In the genomic region with DNA sequence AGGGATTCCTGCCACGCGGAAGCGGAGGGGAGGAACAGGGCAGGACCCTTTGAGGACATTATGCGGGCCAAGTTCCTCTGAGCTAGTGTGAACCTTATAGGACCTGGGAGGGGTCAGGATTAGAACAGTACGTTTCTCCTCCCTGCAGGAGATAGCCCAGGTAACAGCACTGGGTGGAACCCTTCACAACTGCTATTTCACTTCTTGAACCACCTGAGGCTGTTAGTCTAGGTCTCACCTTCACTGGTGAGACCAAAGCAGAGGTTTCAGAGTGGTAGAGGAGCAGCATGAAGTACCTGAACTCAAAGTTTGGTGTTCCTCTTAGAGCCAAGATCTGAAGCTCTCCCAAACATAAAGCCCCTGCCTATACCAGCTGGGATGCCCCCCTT, we compare ENCODE assay signal across 8 cellular contexts. TPM values are rescaled to one million over a fixed set of nuclear protein-coding genes. Genes with fewer than 3 reads are reported as not detected.
DNase-seq lines count a peak whose midpoint lies in the region; ATAC-seq and TF ChIP-seq lines count a peak whose summit lies in the region.

No MANE protein-coding gene starts in this region.

- H3K36me3 ChIP-seq in colonic mucosa: peaks cover 13% of the 10 kb centered on the region

- POLR2A ChIA-PET in AG04450 (lab: Yijun Ruan, JAX): interaction anchor here (0.5 to 3.6 kb wide), 8 partner anchors 9 to 127 kb away, joined by 3 to 42 read pairs (median 4); a partner anchor contains a TSS

- H3K4me3 ChIP-seq in AG04450 (ENCODE audit: low read depth, low read length) (peak overlapping the region; percentile 49; the same call in 1 of the 2 replicates), colonic mucosa (peak overlapping the region; percentile 32)

- no peaks in the 10 kb centered on the region for H3K9me3 Mint-ChIP-seq in naive B cell

- H3K9me3 ChIP-seq in AG04450 (ENCODE audit: control insufficient read depth, insufficient read depth, low read length) (no peaks in the 10 kb centered on the region), colonic mucosa (no peaks in the 10 kb centered on the region)

- H3K27me3 Mint-ChIP-seq in naive B cell: no peaks in the 10 kb centered on the region

- peaks cover 22% of the 10 kb centered on the region for H3K4me1 ChIP-seq in colonic mucosa

- CTCF ChIA-PET in AG04450 (lab: Charles Lee): interaction anchor here (0.9 to 2.5 kb wide), 8 partner anchors 9 to 176 kb away, joined by 3 to 19 read pairs (median 8); a partner anchor contains a TSS

- intact Hi-C loops in colonic mucosa (cut with DNase I): loop anchor here (10.0 kb wide), 2 partner anchors 157 to 173 kb away; a partner anchor contains a TSS

- H3K27me3 ChIP-seq in AG04450 (ENCODE audit: control insufficient read depth, insufficient read depth, low read length): no peaks in the 10 kb centered on the region
- H3K27me3 ChIP-seq in colonic mucosa: no peaks in the 10 kb centered on the region

- H3K4me3 Mint-ChIP-seq in naive B cell: peak overlapping the region; percentile 87 to 97 (median 92)

- TF ChIP-seq CTCF in AG04450 (IDR thresholded peaks at IDR 0.05; ENCODE audit: low read depth, low read length) (no peak), colonic mucosa (IDR thresholded peaks at IDR 0.05) (no peak)

- no peak for DNase-seq in AG04450 (ENCODE audit: low read depth, low spot score)
- DNase-seq in colonic mucosa: peak; percentile 81
- no peak for DNase-seq in naive B cell
- DNase-seq in epidermal melanocyte (ENCODE audit: insufficient read length, low spot score): no peak

- peaks cover 29 to 38% (median 30%) of the 10 kb centered on the region in 3 donors for H3K4me1 Mint-ChIP-seq in naive B cell

- peak overlapping the region; percentile 94 to 98 (median 97) for H3K27ac Mint-ChIP-seq in naive B cell

- H3K9ac ChIP-seq in colonic mucosa (ENCODE audit: low read depth in 2 of 2, low read length in 2 of 2): peak overlapping the region; percentile 75 to 89

- ATAC-seq in HG03108 (IDR thresholded peaks at IDR 0.05; ENCODE audit: unreplicated experiment) (peak; percentile 2), naive B cell (ENCODE audit: low read depth in 2 of 2) (peak in 1 of 2 donors; percentile 6), GM21381 (IDR thresholded peaks at IDR 0.05; ENCODE audit: unreplicated experiment) (no peak), GM19467 (IDR thresholded peaks at IDR 0.05; ENCODE audit: unreplicated experiment) (no peak), GM19023 (IDR thresholded peaks at IDR 0.05; ENCODE audit: unreplicated experiment) (no peak)

- H3K36me3 Mint-ChIP-seq in naive B cell: peaks cover 11% of the 10 kb centered on the region in 2 donors

- H3K27ac ChIP-seq in AG04450 (ENCODE audit: low read depth, low read length) (peak overlapping the region; percentile 93), colonic mucosa (peak overlapping the region; percentile 93)

RNA-seq across cellular contexts. Expression of a gene that starts 0.8 kb away (rescaled TPM):
- polyA plus RNA-seq in AG04450 (2011; rRNA removed) (1.7 and 2.8 TPM in 2 replicates), naive B cell (ENCODE audit: low read depth in 6 of 6) (10 to 100 TPM; 44.5 to 90.3 (median 63.1) TPM)
- polyA minus RNA-seq in AG04450 (2011; rRNA and poly(A)+ RNA removed): 0.70 and 1.7 TPM in 2 replicates
- 10 to 100 TPM; 13.5 to 13.8 TPM for total RNA-seq in colonic mucosa

RNA-seq across cellular contexts. Expression of a gene that starts 9.0 kb away (rescaled TPM):
- polyA plus RNA-seq in AG04450 (2011; rRNA removed) (52.3 and 52.8 TPM in 2 replicates), naive B cell (ENCODE audit: low read depth in 6 of 6) (10 to 100 TPM; 26.2 to 47.0 (median 31.7) TPM)
- 32.4 and 35.9 TPM in 2 replicates for polyA minus RNA-seq in AG04450 (2011; rRNA and poly(A)+ RNA removed)
- total RNA-seq in colonic mucosa: 10 to 100 TPM; 24.5 to 34.1 TPM

RNA-seq across cellular contexts. Expression of a gene that starts 16.1 kb away (rescaled TPM):
- polyA plus RNA-seq in AG04450 (2011; rRNA removed) (13.6 and 14.9 TPM in 2 replicates), naive B cell (ENCODE audit: low read depth in 6 of 6) (1 to 10 TPM in 5 of 6 donors, not detected in 1; 6.3 to 9.0 (median 7.9) TPM)
- polyA minus RNA-seq in AG04450 (2011; rRNA and poly(A)+ RNA removed): 19.0 and 21.2 TPM in 2 replicates
- 10 to 100 TPM; 11.0 to 17.0 TPM for total RNA-seq in colonic mucosa

RNA-seq across cellular contexts. Expression of a gene that starts 16.3 kb away (rescaled TPM):
- polyA plus RNA-seq in AG04450 (2011; rRNA removed): 63.4 and 86.2 TPM in 2 replicates
- 54.9 and 63.6 TPM in 2 replicates for polyA minus RNA-seq in AG04450 (2011; rRNA and poly(A)+ RNA removed)
- 100 to 1,000 TPM in 1 of 2 donors, 10 to 100 TPM in 1; 78.1 to 129 TPM for total RNA-seq in colonic mucosa
- 100 to 1,000 TPM in 1 of 6 donors, 10 to 100 TPM in 5; 66.8 to 107 (median 74.6) TPM for polyA plus RNA-seq in naive B cell (ENCODE audit: low read depth in 6 of 6)

Comparison
In these comparisons a context has a peak if more than half of its experiments do, and no peak if none do; other contexts are left out.
1. RNA of a gene that starts 0.8 kb away (polyA plus RNA-seq): 44.5 to 90.3 TPM in naive B cell; 1.7 to 2.8 TPM in AG04450; every median in the first group is over 10 times any median in the second.